In the genomic region with DNA sequence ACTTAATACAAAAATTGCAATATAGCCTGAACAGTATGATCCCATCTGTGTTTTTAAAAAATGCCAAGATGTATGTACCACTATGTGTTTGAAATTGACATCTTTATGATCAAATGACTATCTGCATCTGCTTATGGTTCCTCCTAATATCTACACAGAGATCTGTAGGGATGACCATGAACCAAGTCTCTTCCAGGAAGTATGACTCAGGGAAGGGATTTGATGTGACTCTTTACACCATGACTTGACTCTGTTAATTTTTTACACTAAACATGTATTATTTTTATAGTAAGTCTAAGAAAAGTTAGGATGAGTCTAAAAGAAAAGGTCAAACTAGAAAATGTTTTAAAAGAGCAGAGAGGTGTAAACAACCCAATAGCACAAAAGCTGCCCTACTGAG, we compare ENCODE assay signal across 2 cellular contexts.
A peak's percentile ranks its signal among the peaks of the same experiment; 100 is the strongest.
TF ChIP-seq lines count a peak whose summit lies in the region.

No MANE protein-coding gene starts in this region.

TF ChIP-seq in K562, 482 proteins besides CTCF, POLR2A, EP300 and RAD21:
- TF ChIP-seq, protein P1, sequence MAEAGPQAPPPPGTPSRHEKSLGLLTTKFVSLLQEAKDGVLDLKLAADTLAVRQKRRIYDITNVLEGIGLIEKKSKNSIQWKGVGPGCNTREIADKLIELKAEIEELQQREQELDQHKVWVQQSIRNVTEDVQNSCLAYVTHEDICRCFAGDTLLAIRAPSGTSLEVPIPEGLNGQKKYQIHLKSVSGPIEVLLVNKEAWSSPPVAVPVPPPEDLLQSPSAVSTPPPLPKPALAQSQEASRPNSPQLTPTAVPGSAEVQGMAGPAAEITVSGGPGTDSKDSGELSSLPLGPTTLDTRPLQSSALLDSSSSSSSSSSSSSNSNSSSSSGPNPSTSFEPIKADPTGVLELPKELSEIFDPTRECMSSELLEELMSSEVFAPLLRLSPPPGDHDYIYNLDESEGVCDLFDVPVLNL (CRISPR knock-in tag; IDR thresholded peaks at IDR 0.05; ENCODE audit: low read depth), result no peak
- TF ChIP-seq, protein P2, sequence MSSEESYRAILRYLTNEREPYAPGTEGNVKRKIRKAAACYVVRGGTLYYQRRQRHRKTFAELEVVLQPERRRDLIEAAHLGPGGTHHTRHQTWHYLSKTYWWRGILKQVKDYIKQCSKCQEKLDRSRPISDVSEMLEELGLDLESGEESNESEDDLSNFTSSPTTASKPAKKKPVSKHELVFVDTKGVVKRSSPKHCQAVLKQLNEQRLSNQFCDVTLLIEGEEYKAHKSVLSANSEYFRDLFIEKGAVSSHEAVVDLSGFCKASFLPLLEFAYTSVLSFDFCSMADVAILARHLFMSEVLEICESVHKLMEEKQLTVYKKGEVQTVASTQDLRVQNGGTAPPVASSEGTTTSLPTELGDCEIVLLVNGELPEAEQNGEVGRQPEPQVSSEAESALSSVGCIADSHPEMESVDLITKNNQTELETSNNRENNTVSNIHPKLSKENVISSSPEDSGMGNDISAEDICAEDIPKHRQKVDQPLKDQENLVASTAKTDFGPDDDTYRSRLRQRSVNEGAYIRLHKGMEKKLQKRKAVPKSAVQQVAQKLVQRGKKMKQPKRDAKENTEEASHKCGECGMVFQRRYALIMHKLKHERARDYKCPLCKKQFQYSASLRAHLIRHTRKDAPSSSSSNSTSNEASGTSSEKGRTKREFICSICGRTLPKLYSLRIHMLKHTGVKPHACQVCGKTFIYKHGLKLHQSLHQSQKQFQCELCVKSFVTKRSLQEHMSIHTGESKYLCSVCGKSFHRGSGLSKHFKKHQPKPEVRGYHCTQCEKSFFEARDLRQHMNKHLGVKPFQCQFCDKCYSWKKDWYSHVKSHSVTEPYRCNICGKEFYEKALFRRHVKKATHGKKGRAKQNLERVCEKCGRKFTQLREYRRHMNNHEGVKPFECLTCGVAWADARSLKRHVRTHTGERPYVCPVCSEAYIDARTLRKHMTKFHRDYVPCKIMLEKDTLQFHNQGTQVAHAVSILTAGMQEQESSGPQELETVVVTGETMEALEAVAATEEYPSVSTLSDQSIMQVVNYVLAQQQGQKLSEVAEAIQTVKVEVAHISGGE (CRISPR knock-in tag; IDR thresholded peaks at IDR 0.05), result peak in 1 of 3 experiments; percentile 58; a peak in 2 of 6 replicates
- TF ChIP-seq GABPA (tag; conservative IDR thresholded peaks at IDR 0.05; ENCODE audit: low read depth) (peak; percentile 57), FOSL1 (tag; conservative IDR thresholded peaks at IDR 0.05) (peak; percentile 85)
TF ChIP-seq in K562: peak in this region for 3.

TF ChIP-seq in HEK293T, 16 proteins besides CTCF, POLR2A, EP300 and RAD21 (continued from another document):
- TF ChIP-seq HDGF (IDR thresholded peaks at IDR 0.05; ENCODE audit: borderline replicate concordance), result no peak
- TF ChIP-seq BHLHE40 (IDR thresholded peaks at IDR 0.05; ENCODE audit: borderline replicate concordance), result no peak
- TF ChIP-seq TARDBP (IDR thresholded peaks at IDR 0.05), result no peak
- TF ChIP-seq CTBP1 (IDR thresholded peaks at IDR 0.05; ENCODE audit: borderline replicate concordance), result no peak
TF ChIP-seq in HEK293T: peak in this region for 0.
